ENCODE assay signal across 10 cellular contexts in the genomic region with DNA sequence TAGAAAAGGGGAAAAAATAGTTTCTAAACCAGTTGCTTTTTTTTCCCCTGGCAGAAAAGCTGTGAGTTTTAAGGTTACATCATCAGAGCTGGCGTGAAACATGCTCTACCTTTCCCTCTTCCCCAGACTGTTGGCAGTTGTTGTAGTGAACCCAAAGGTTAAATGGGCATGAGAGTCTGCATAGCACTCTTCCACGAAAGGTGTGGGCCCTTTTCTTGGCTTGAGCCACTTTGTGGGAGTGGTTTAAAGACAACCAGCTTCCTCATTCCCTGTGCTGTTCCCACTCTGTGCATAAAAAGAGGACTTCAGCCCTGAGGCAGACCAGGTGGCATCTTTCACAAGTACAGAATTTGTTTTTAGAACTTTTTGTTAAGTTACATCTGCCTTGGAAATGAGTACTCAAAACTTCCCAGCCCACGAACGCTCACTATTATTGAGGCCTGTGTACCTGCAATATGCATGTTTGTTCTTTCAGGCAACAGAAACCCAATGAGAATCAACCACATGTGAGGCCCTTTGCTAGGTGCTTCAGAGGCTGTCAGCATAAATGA.
DNase-seq lines count a peak whose midpoint lies in the region; ATAC-seq and TF ChIP-seq lines count a peak whose summit lies in the region.
"Had no signal": no experiment of that assay in that cellular context is flagged by ENCODE, and none has a peak within 500 bp of the region (broad histone marks: within the 10 kb centered on the region; RNA-seq: fewer than 3 reads in every experiment).

No MANE protein-coding gene starts in this region.

- peaks cover 23 to 82% (median 30%) of the 10 kb centered on the region in 3 donors for H3K4me1 ChIP-seq in esophagus squamous epithelium

- TF ChIP-seq POLR2A in esophagus squamous epithelium (IDR thresholded peaks at IDR 0.05): no peak

- H3K4me3 ChIP-seq in esophagus squamous epithelium (no peak overlapping the region), skin epidermis (no peak overlapping the region)
- H3K4me3 ChIP-seq: HAP-1, K562 had no signal

- no peaks in the 10 kb centered on the region for H3K9me3 ChIP-seq in esophagus squamous epithelium
- H3K9me3 ChIP-seq: HAP-1 had no signal

- H3K27me3 ChIP-seq in esophagus squamous epithelium: no peaks in the 10 kb centered on the region

- H3K27ac ChIP-seq in esophagus squamous epithelium: peak overlapping the region; percentile 62 to 87 (median 68)
- H3K27ac ChIP-seq in skin epidermis: peak overlapping the region in 14 of 21 experiments; percentile 0 to 85 (median 53)

- H3K27me3 Mint-ChIP-seq in osteocyte (ENCODE audit: unreplicated experiment): no peaks in the 10 kb centered on the region

- H3K9me3 Mint-ChIP-seq in osteocyte (ENCODE audit: unreplicated experiment): no peaks in the 10 kb centered on the region

- H3K4me3 Mint-ChIP-seq in osteocyte (ENCODE audit: unreplicated experiment): no peak overlapping the region

- DNase-seq in NOMO-1 (lab: John Stamatoyannopoulos, UW; ENCODE audit: unreplicated experiment in 2 of 2) (peak; percentile 56 to 60), esophagus squamous epithelium (lab: John Stamatoyannopoulos, UW) (no peak), NAMALWA (ENCODE audit: low spot score) (no peak), osteocyte (ENCODE audit: extremely low spot score, unreplicated experiment) (no peak)
- DNase-seq: stimulated activated naive CD4-positive, alpha-beta T cell had no signal

- peaks cover 50% of the 10 kb centered on the region for H3K4me1 Mint-ChIP-seq in osteocyte (ENCODE audit: unreplicated experiment)

- intact Hi-C loops in esophagus squamous epithelium (cut with DNase I): no loop called here

- H3K27ac Mint-ChIP-seq in osteocyte (ENCODE audit: unreplicated experiment): no peak overlapping the region

- peaks cover 4% of the 10 kb centered on the region for H3K36me3 Mint-ChIP-seq in osteocyte (ENCODE audit: unreplicated experiment)

- 15 to 23% methylated on average over 4 of the region's 4 CpGs for WGBS in esophagus squamous epithelium, 2 donors

- TF ChIP-seq CTCF in esophagus squamous epithelium (IDR thresholded peaks at IDR 0.05): no peak
- no peak for TF ChIP-seq CTCF in osteocyte (IDR thresholded peaks at IDR 0.05)

- ATAC-seq in GM19395 (IDR thresholded peaks at IDR 0.05; ENCODE audit: unreplicated experiment): peak; percentile 61
- ATAC-seq in HG03095 (IDR thresholded peaks at IDR 0.05; ENCODE audit: unreplicated experiment): no peak
- ATAC-seq: K562 had no signal

- no peaks in the 10 kb centered on the region for H3K36me3 ChIP-seq in esophagus squamous epithelium
- H3K36me3 ChIP-seq: HAP-1 had no signal

Comparison
In these comparisons a context has a peak if more than half of its experiments do, and no peak if none do; other contexts are left out.
1. DNase-seq: peak in NOMO-1 (2 of 2); none in esophagus squamous epithelium (single experiment), NAMALWA (single experiment) and osteocyte (single experiment).